ENCODE assay signal across 22 cellular contexts in genomic region chr15:78681306-78682012, GRCh38. TPM values are rescaled to one million over a fixed set of nuclear protein-coding genes. Genes with fewer than 3 reads are reported as not detected.
DNase-seq lines count a peak whose midpoint lies in the region; ATAC-seq, FAIRE-seq and TF ChIP-seq lines count a peak whose summit lies in the region.
"Had no signal": no experiment of that assay in that cellular context is flagged by ENCODE, and none has a peak within 500 bp of the region (broad histone marks: within the 10 kb centered on the region; RNA-seq: fewer than 3 reads in every experiment).

No MANE protein-coding gene starts in this region.

- H3K27ac Mint-ChIP-seq in mesothelial cell of epicardium: peak overlapping the region; percentile 18
- H3K27ac Mint-ChIP-seq: activated naive CD8-positive, alpha-beta T cell had no signal

- intact Hi-C loops in esophagus squamous epithelium (cut with DNase I) (no loop called here), mucosa of descending colon (cut with DNase I, micrococcal nuclease) (no loop called here)

- H3K4me3 Mint-ChIP-seq in mesothelial cell of epicardium: no peak overlapping the region
- H3K4me3 Mint-ChIP-seq: activated naive CD8-positive, alpha-beta T cell had no signal

- no peak for TF ChIP-seq POLR2A in esophagus squamous epithelium (IDR thresholded peaks at IDR 0.05)

- H3K4me3 ChIP-seq in foreskin fibroblast (ENCODE audit: low read depth in 1 of 2, low read length in 2 of 2): no peak overlapping the region
- no peak overlapping the region for H3K4me3 ChIP-seq in esophagus squamous epithelium
- no peak overlapping the region for H3K4me3 ChIP-seq in mucosa of descending colon
- H3K4me3 ChIP-seq: esophagus muscularis mucosa, prostate gland, tibial artery had no signal

- no peaks in the 10 kb centered on the region for H3K36me3 Mint-ChIP-seq in mesothelial cell of epicardium
- H3K36me3 Mint-ChIP-seq: activated naive CD8-positive, alpha-beta T cell had no signal

- H3K9me3 Mint-ChIP-seq in mesothelial cell of epicardium: no peaks in the 10 kb centered on the region

- 80 to 89% methylated on average over 4 to 8 of the region's 8 CpGs for WGBS in esophagus squamous epithelium, 2 donors

- H3K4me1 Mint-ChIP-seq in mesothelial cell of epicardium: peaks cover 56% of the 10 kb centered on the region

- H3K27ac ChIP-seq in esophagus squamous epithelium: peak overlapping the region in 1 of 4 donors; percentile 33
- H3K27ac ChIP-seq: esophagus muscularis mucosa, KMS-11, prostate gland, tibial artery had no signal

- FAIRE-seq in HTR-8/SVneo (lab: Jason Lieb, UNC): no peak

- H3K36me3 ChIP-seq in esophagus squamous epithelium (no peaks in the 10 kb centered on the region), mucosa of descending colon (ENCODE audit: low read depth) (no peaks in the 10 kb centered on the region)
- H3K36me3 ChIP-seq: esophagus muscularis mucosa, prostate gland, tibial artery had no signal

- DNase-seq in COR-L47 (lab: John Stamatoyannopoulos, UW) (peak; percentile 27), Kasumi-1 (lab: John Stamatoyannopoulos, UW) (peak; percentile 18 to 19), NCI-H69 (lab: John Stamatoyannopoulos, UW) (peak; percentile 98), mesothelial cell of epicardium (ENCODE audit: low spot score in 2 of 2, unreplicated experiment in 2 of 2) (no peak), foreskin fibroblast (no peak), esophagus squamous epithelium (lab: John Stamatoyannopoulos, UW) (no peak), mucosa of descending colon (no peak), HTR-8/SVneo (ENCODE audit: insufficient read length, low spot score) (no peak)
- DNase-seq: activated CD4-positive, alpha-beta T cell treated with anti-CD3 and anti-CD28 coated beads, Interleukin-2, amount 50 U/mL, for 1 hour; AML-193; Calu3; NCI-H187; NCI-H774; stimulated activated CD4-positive, alpha-beta T cell treated with anti-CD3 and anti-CD28 coated beads, Interleukin-12 subunit alpha, Interleukin-12 subunit beta, amount 100 ng/mL, for 4 hours had no signal

- ATAC-seq in mucosa of descending colon: no peak
- ATAC-seq: Panc1 had no signal

- H3K27me3 Mint-ChIP-seq in mesothelial cell of epicardium (ENCODE audit: low read depth): no peaks in the 10 kb centered on the region
- H3K27me3 Mint-ChIP-seq: activated naive CD8-positive, alpha-beta T cell had no signal

- H3K27me3 ChIP-seq in esophagus squamous epithelium: no peaks in the 10 kb centered on the region
- H3K27me3 ChIP-seq: esophagus muscularis mucosa, tibial artery had no signal

- H3K4me1 ChIP-seq in esophagus squamous epithelium (peaks cover 4 to 46% (median 17%) of the 10 kb centered on the region in 3 donors), mucosa of descending colon (ENCODE audit: low read depth) (no peaks in the 10 kb centered on the region)
- H3K4me1 ChIP-seq: prostate gland, tibial artery had no signal

- TF ChIP-seq CTCF in mesothelial cell of epicardium (IDR thresholded peaks at IDR 0.05; ENCODE audit: unreplicated experiment): no peak
- no peak for TF ChIP-seq CTCF in foreskin fibroblast (IDR thresholded peaks at IDR 0.05; ENCODE audit: low read depth, low read length)
- TF ChIP-seq CTCF in esophagus squamous epithelium (IDR thresholded peaks at IDR 0.05): no peak
- TF ChIP-seq CTCF in mucosa of descending colon (IDR thresholded peaks at IDR 0.05): no peak

- H3K9me3 ChIP-seq in esophagus squamous epithelium: no peaks in the 10 kb centered on the region
- no peaks in the 10 kb centered on the region for H3K9me3 ChIP-seq in mucosa of descending colon
- H3K9me3 ChIP-seq: esophagus muscularis mucosa, prostate gland, tibial artery had no signal

RNA-seq across cellular contexts. Expression of gene CHRNB4, which starts 40.4 kb away (rescaled TPM):
- total RNA-seq in mesothelial cell of epicardium: 2.2 to 3.2 TPM (median 2.8 TPM) in 3 replicates
- total RNA-seq in esophagus squamous epithelium: under 1 TPM; 0.09 to 0.72 (median 0.43) TPM
- 1 to 10 TPM in 1 of 3 donors, under 1 TPM in 1, not detected in 1; 0.29 to 2.4 TPM for total RNA-seq in mucosa of descending colon
- total RNA-seq: Calu3, H4, liver had no signal

Comparison
In these comparisons a context has a peak if more than half of its experiments do, and no peak if none do; other contexts are left out.
1. DNase-seq: peak in COR-L47 (single experiment), Kasumi-1 (2 of 2) and NCI-H69 (single experiment); none in mesothelial cell of epicardium (0 of 2), foreskin fibroblast (0 of 2), esophagus squamous epithelium (single experiment), mucosa of descending colon (0 of 3) and HTR-8/SVneo (single experiment).